ENCODE assay signal across 12 cellular contexts in the genomic region with DNA sequence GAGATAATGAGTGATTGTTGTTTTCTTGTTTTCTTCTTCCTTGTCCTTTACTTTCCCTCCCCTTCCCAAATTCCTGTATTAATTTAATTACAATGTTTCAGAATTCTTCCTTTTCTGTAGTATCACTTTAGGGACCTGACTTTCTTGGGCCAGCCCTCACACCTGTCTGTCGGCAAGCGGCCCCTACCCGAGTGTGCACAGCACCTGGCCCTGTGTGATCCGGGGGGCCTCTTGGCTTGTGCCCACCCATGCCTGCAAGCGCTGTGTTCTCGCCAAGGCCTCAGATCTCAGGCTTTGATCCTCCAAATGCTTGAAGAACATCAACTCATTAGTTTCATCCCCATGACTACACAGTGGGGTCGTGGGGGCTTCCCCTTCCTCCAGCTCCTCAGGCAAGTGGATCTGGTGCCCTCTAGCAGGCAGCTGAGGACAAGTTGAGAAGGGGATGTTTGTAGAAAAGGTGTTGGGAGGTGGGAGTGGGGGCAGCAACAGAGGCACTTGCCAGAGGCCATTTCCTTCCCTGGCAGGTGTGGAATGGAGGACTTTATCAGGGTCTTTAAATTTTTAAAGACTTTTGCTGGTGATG. TPM values are rescaled to one million over a fixed set of nuclear protein-coding genes. Genes with fewer than 3 reads are reported as not detected.
"Had no signal": no experiment of that assay in that cellular context is flagged by ENCODE, and none has a peak within 500 bp of the region (broad histone marks: within the 10 kb centered on the region; RNA-seq: fewer than 3 reads in every experiment).

No MANE protein-coding gene starts in this region.

- DNase-seq: activated CD4-positive, alpha-beta T cell treated with anti-CD3 and anti-CD28 coated beads, Interleukin-2, amount 50 U/mL, for 4 hours; activated CD4-positive, CD25-positive, alpha-beta regulatory T cell; activated T-cell treated with anti-CD3 and anti-CD28 coated beads, Interleukin-2, amount 50 U/mL, for 4 hours; gastrocnemius medialis; heart right ventricle; SK-N-SH; stimulated activated CD4-positive, alpha-beta T cell treated with anti-CD3 and anti-CD28 coated beads, Interleukin-15, amount 100 ng/mL, for 24 hours; stimulated activated CD4-positive, alpha-beta T cell treated with anti-CD3 and anti-CD28 coated beads, Interleukin-4, amount 100 ng/mL, for 4 hours; tibial artery had no signal

- H3K27me3 ChIP-seq: cardiac muscle cell, tibial artery had no signal

- H3K4me3 ChIP-seq: cardiac muscle cell, gastrocnemius medialis, heart right ventricle, tibial artery had no signal

- H3K9me3 ChIP-seq: gastrocnemius medialis, heart right ventricle, SK-N-SH, tibial artery had no signal

- H3K4me1 ChIP-seq: gastrocnemius medialis, heart right ventricle, parathyroid adenoma, tibial artery had no signal

- ATAC-seq: gastrocnemius medialis, heart right ventricle had no signal

- H3K9me3 Mint-ChIP-seq: activated T-cell treated with anti-CD3 and anti-CD28 coated beads, Interleukin-2, amount 50 U/mL, for 4 hours had no signal

- H3K27ac ChIP-seq: cardiac muscle cell, gastrocnemius medialis, heart right ventricle, parathyroid adenoma, tibial artery had no signal

- H3K36me3 ChIP-seq: cardiac muscle cell, gastrocnemius medialis, heart right ventricle, tibial artery had no signal

- H3K4me3 Mint-ChIP-seq: activated T-cell treated with anti-CD3 and anti-CD28 coated beads, Interleukin-2, amount 50 U/mL, for 4 hours had no signal

RNA-seq across cellular contexts. Expression of gene CDH3, which starts 15.7 kb away (rescaled TPM):
- total RNA-seq: gastrocnemius medialis had no signal
- polyA plus RNA-seq: liver, SK-N-SH had no signal
